In the genomic region with DNA sequence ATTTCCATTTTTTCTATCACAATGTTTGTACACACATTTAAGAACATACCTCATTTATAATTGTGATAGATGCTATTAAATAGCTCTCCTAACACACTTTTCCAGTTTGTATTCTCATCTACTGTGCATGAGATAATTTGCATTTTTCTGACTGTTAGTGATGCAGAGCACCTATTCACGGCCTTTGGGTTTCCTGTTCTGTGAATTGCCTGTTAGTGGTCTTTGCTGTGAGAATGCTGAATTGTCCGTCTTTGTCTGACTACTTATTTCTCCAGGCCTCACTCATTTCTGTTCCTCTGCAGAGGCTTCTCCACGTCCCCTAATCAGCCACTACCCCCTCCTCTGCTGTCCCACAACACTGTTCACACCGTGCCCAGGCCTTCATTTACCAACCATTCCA, we compare ENCODE assay signal across 6 cellular contexts. TPM values are rescaled to one million over a fixed set of nuclear protein-coding genes. Genes with fewer than 3 reads are reported as not detected.
"Had no signal": no experiment of that assay in that cellular context is flagged by ENCODE, and none has a peak within 500 bp of the region (broad histone marks: within the 10 kb centered on the region; RNA-seq: fewer than 3 reads in every experiment).

No MANE protein-coding gene starts in this region.

RNA-seq across cellular contexts. Expression of gene PAX5, which starts 40.7 kb away (rescaled TPM):
- total RNA-seq: cardiac muscle cell, chondrocyte, occipital lobe, renal cortical epithelial cell, sigmoid colon had no signal
- polyA plus RNA-seq: cardiac muscle cell, keratinocyte had no signal
